ENCODE assay signal across 10 cellular contexts in the genomic region with DNA sequence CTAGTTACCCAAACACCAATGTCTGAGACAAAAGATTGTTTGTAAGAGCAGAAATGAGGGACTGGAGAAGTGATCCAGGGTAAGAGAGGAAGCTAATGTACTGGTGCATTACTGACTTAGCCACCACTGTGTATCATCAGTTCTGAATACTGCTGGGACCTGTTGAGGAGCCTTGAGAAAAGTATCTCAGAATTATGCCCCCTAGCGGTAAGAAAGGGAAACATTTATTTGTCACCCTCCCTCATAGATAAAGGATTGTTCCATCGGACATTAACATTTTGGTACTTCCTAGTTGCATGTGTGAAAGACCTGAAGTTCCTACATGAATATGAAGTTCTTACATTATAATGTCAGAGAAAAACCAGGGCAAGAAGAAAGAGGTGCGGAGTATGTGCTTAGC.
DNase-seq lines count a peak whose midpoint lies in the region; ATAC-seq and TF ChIP-seq lines count a peak whose summit lies in the region.
"Had no signal": no experiment of that assay in that cellular context is flagged by ENCODE, and none has a peak within 500 bp of the region (broad histone marks: within the 10 kb centered on the region; RNA-seq: fewer than 3 reads in every experiment).

No MANE protein-coding gene starts in this region.

- no peaks in the 10 kb centered on the region for H3K9me3 ChIP-seq in psoas muscle
- H3K9me3 ChIP-seq: BLaER1 had no signal

- H3K4me3 ChIP-seq in astrocyte of the cerebellum (ENCODE audit: low read depth, low read length) (no peak overlapping the region), psoas muscle (no peak overlapping the region)
- H3K4me3 ChIP-seq: BLaER1 had no signal

- intact Hi-C loops in psoas muscle (cut with DNase I): no loop called here

- H3K27ac ChIP-seq in psoas muscle: no peak overlapping the region
- H3K27ac ChIP-seq: BLaER1 had no signal

- 58 to 63% (median 59%) methylated on average over 3 of the region's 3 CpGs for WGBS in psoas muscle, 3 donors

- H3K36me3 ChIP-seq in psoas muscle (ENCODE audit: insufficient read depth in 1 of 2, low read depth in 1 of 2): no peaks in the 10 kb centered on the region
- H3K36me3 ChIP-seq: BLaER1 had no signal

- H3K27me3 ChIP-seq in psoas muscle (ENCODE audit: insufficient read depth in 3 of 3, low read length in 2 of 3): no peaks in the 10 kb centered on the region
- H3K27me3 ChIP-seq: BLaER1 had no signal

- in situ Hi-C loops in astrocyte of the cerebellum (cut with HindIII; ENCODE audit: low sequenced_read_pairs): no loop called here

- ATAC-seq in HG03432 (IDR thresholded peaks at IDR 0.05; ENCODE audit: unreplicated experiment) (peak; percentile 79), psoas muscle (no peak)

- DNase-seq in NCI-H748 (lab: John Stamatoyannopoulos, UW; ENCODE audit: unreplicated experiment): peak; percentile 10
- DNase-seq in NCI-H748 treated with DMSO at 0.1 percent for 48 hours (lab: John Stamatoyannopoulos, UW): no peak
- no peak for DNase-seq in astrocyte of the cerebellum (ENCODE audit: low read depth)
- no peak for DNase-seq in psoas muscle
- no peak for DNase-seq in activated gamma-delta T cell treated with Interleukin-2 at 50 U/mL for 16 hours
- no peak for DNase-seq in retina
- no peak for DNase-seq in AG08395 (ENCODE audit: low spot score)
- DNase-seq: NCI-H2227 treated with DMSO at 0.1 percent for 48 hours had no signal

- H3K4me1 ChIP-seq in psoas muscle: no peaks in the 10 kb centered on the region
- H3K4me1 ChIP-seq: BLaER1 had no signal

- TF ChIP-seq CTCF in astrocyte of the cerebellum (IDR thresholded peaks at IDR 0.05; ENCODE audit: low read depth, low read length, missing control alignments): peak; percentile 7
- TF ChIP-seq CTCF in psoas muscle (IDR thresholded peaks at IDR 0.05): peak; percentile 6
